ENCODE assay signal across 1 cellular context in the genomic region with DNA sequence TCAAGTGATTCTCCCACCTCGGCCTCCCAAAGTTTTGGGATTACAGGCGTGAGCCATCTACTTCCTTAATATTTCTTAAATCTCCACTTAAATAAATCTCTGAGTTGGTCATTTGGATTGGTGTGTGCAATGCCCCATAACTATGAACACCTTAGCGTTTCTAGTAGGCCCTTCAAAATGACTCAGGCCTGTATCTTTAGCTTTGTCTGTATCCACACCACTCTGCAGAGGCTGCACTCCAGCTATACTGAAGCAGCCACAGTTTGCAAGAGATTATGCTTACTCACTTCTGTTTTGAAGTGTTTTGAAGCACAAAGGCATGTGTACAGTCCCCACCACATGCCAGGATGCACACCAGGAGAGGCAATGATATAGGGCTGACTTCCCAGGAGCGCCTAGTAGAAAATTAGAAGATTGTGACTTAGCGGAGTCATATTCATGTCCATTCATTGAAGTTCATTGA.
TF ChIP-seq lines count a peak whose summit lies in the region.

No MANE protein-coding gene starts in this region.

TF ChIP-seq in HCT116, 20 proteins besides CTCF, POLR2A, EP300 and RAD21 (continued from another document):
- TF ChIP-seq YY1 (IDR thresholded peaks at IDR 0.05; ENCODE audit: extremely low read depth, insufficient replicate concordance, low read depth, low read length) (no peak), EZH2phosphoT487 (IDR thresholded peaks at IDR 0.05; ENCODE audit: borderline replicate concordance) (no peak)
